Comparison of ENCODE assay signal across 27 cellular contexts in the genomic region with DNA sequence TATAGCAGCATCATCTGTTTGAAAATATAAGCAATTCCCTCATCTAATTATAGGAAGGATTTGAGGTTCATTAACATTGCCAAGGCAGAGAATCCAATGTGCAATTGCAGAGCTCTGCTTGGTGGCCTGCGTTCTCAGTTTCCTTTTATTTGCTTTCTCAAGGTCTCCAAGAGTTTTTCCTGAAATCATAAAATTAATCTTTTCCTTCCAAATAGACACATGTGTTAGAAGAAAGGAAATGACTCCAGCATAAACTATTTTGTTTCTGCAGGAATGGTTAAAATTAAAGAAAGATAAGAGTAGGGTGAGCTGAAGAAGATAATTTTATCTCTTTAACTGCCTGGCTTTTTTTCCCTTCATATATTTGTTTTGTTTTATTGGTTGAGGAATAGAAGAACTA.
A peak's percentile ranks its signal among the peaks of the same experiment; 100 is the strongest.
DNase-seq lines count a peak whose midpoint lies in the region; ATAC-seq, FAIRE-seq and TF ChIP-seq lines count a peak whose summit lies in the region.
"Had no signal": no experiment of that assay in that cellular context is flagged by ENCODE, and none has a peak within 500 bp of the region (broad histone marks: within the 10 kb centered on the region; RNA-seq: fewer than 3 reads in every experiment).

No MANE protein-coding gene starts in this region.

- TF ChIP-seq CTCF in PC-3 (conservative IDR thresholded peaks at IDR 0.05; ENCODE audit: low read depth, low read length), result no peak
- TF ChIP-seq CTCF in endothelial cell of umbilical vein (IDR thresholded peaks at IDR 0.05; ENCODE audit: extremely low read depth in 1 of 2, insufficient read depth in 1 of 2, low read depth in 1 of 2, low read length in 2 of 2), result no peak
- no peak for TF ChIP-seq CTCF in neural cell (IDR thresholded peaks at IDR 0.05; ENCODE audit: poor library complexity, severe bottlenecking)

- H3K4me1 ChIP-seq in PC-3 (ENCODE audit: insufficient read depth, low read length) (peaks cover 3% of the 10 kb centered on the region; the same call in 1 of the 2 replicates), endothelial cell of umbilical vein (ENCODE audit: control insufficient read depth, extremely low read depth, insufficient read depth, low read length) (peaks cover 60% of the 10 kb centered on the region)
- H3K4me1 ChIP-seq: colonic mucosa had no signal

- CTCF ChIA-PET in PC-3 (lab: Charles Lee), result no interaction called here
- CTCF ChIA-PET in endothelial cell of umbilical vein (lab: Charles Lee), result interaction anchor here (1.0 to 2.8 kb wide), 6 partner anchors 10 to 254 kb away, joined by 3 to 7 read pairs (median 4); a partner anchor contains a TSS
- CTCF ChIA-PET in activated CD4-positive, alpha-beta memory T cell treated with anti-CD3 and anti-CD28 coated beads for 36 hours (lab: Charles Lee), result no interaction called here

- H3K4me2 ChIP-seq in PC-3 (ENCODE audit: low read length) (no peak overlapping the region), endothelial cell of umbilical vein (ENCODE audit: insufficient read depth, low read length) (peak overlapping the region; percentile 66), neural cell (ENCODE audit: low read length) (peak overlapping the region; percentile 56)

- TF ChIP-seq RAD21 in neural cell (conservative IDR thresholded peaks at IDR 0.05), result no peak

- no peaks in the 10 kb centered on the region for H3K36me3 Mint-ChIP-seq in activated CD4-positive, alpha-beta memory T cell treated with anti-CD3 and anti-CD28 coated beads for 36 hours
- H3K36me3 Mint-ChIP-seq: naive B cell; stimulated activated naive B cell treated with anti-CD40 and anti-IgM and Interleukin-4, amounts not matched to agents 10 μg/mL and 1 μg/mL and 100 μg/mL, for 72 hours; T-cell had no signal

- TF ChIP-seq EP300 in neural cell (conservative IDR thresholded peaks at IDR 0.05; ENCODE audit: poor library complexity, severe bottlenecking), result no peak

- no peak overlapping the region for H3K4me3 Mint-ChIP-seq in activated CD4-positive, alpha-beta memory T cell treated with anti-CD3 and anti-CD28 coated beads for 36 hours
- H3K4me3 Mint-ChIP-seq: activated CD4-positive, alpha-beta T cell treated with anti-CD3 and anti-CD28 coated beads for 36 hours; activated T-cell treated with anti-CD3 and anti-CD28 coated beads, Interleukin-2, amount 50 U/mL, for 4 hours; effector memory CD8-positive, alpha-beta T cell; H9; naive B cell; stimulated activated naive B cell treated with anti-CD40 and anti-IgM and Interleukin-4, amounts not matched to agents 10 μg/mL and 1 μg/mL and 100 μg/mL, for 72 hours; T-cell had no signal

- H3K27me3 ChIP-seq in PC-3 (ENCODE audit: low read length) (no peaks in the 10 kb centered on the region), endothelial cell of umbilical vein (ENCODE audit: control insufficient read depth in 2 of 2, insufficient read depth in 2 of 2, low read length in 2 of 2) (no peaks in the 10 kb centered on the region), neural cell (ENCODE audit: insufficient read depth, low read depth, low read length) (no peaks in the 10 kb centered on the region)
- H3K27me3 ChIP-seq: colonic mucosa had no signal

- H3K4me3 ChIP-seq in PC-3 (ENCODE audit: low read length) (no peak overlapping the region), endothelial cell of umbilical vein (replicated peaks in 1 of 3; ENCODE audit: insufficient read depth in 1 of 3, low read depth in 1 of 3, low read length in 3 of 3) (peak overlapping the region in 1 of 3 experiments; percentile 45), neural cell (ENCODE audit: low read length) (peak overlapping the region; percentile 30)
- H3K4me3 ChIP-seq: colonic mucosa had no signal

- TF ChIP-seq POLR2A in endothelial cell of umbilical vein (IDR thresholded peaks at IDR 0.05; ENCODE audit: low read depth, low read length), result no peak

- DNase-seq in ELR (ENCODE audit: low read depth), result peak; percentile 17
- no peak for DNase-seq in PC-3
- DNase-seq in endothelial cell of umbilical vein (ENCODE audit: low read depth, low spot score), result peak; percentile 88
- DNase-seq in activated CD4-positive, alpha-beta memory T cell treated with anti-CD3 and anti-CD28 coated beads for 36 hours, result no peak
- DNase-seq in activated CD4-positive, CD25-positive, alpha-beta regulatory T cell (lab: John Stamatoyannopoulos, UW), result no peak
- no peak for DNase-seq in NCI-H345 treated with DMSO at 0.1 percent for 48 hours (lab: John Stamatoyannopoulos, UW; ENCODE audit: unreplicated experiment)
- DNase-seq: activated CD4-positive, alpha-beta T cell treated with anti-CD3 and anti-CD28 coated beads for 36 hours; activated naive CD4-positive, alpha-beta T cell; activated T-cell treated with anti-CD3 and anti-CD28 coated beads, Interleukin-2, amount 50 U/mL, for 4 hours; colonic mucosa; effector memory CD8-positive, alpha-beta T cell; H9; Kasumi-1; naive B cell; NCI-H1694; NCI-H526 treated with DMSO at 0.1 percent for 48 hours; right cardiac atrium; SHP77; stimulated activated CD4-positive, alpha-beta T cell treated with anti-CD3 and anti-CD28 coated beads, Interleukin-12 subunit alpha, Interleukin-12 subunit beta, amount 100 ng/mL, for 4 hours; stimulated activated CD4-positive, alpha-beta T cell treated with anti-CD3 and anti-CD28 coated beads, Interleukin-4, amount 100 ng/mL, for 24 hours; stimulated activated naive B cell treated with anti-CD40 and anti-IgM and Interleukin-4, amounts not matched to agents 10 μg/mL and 1 μg/mL and 100 μg/mL, for 72 hours; T-cell had no signal

- H3K9me2 ChIP-seq in PC-3 (replicated peaks; ENCODE audit: low read length), result no peaks in the 10 kb centered on the region
- no peaks in the 10 kb centered on the region for H3K9me2 ChIP-seq in neural cell (ENCODE audit: insufficient read depth, low read length)

- H3K27me3 Mint-ChIP-seq in activated CD4-positive, alpha-beta memory T cell treated with anti-CD3 and anti-CD28 coated beads for 36 hours, result no peaks in the 10 kb centered on the region
- H3K27me3 Mint-ChIP-seq: activated CD4-positive, alpha-beta T cell treated with anti-CD3 and anti-CD28 coated beads for 36 hours; effector memory CD8-positive, alpha-beta T cell; naive B cell; stimulated activated naive B cell treated with anti-CD40 and anti-IgM and Interleukin-4, amounts not matched to agents 10 μg/mL and 1 μg/mL and 100 μg/mL, for 72 hours; T-cell had no signal

- H3K36me3 ChIP-seq in PC-3 (ENCODE audit: low read depth, low read length) (no peaks in the 10 kb centered on the region), endothelial cell of umbilical vein (ENCODE audit: control insufficient read depth in 2 of 2, extremely low read depth in 1 of 2, insufficient read depth in 2 of 2, low read length in 2 of 2) (no peaks in the 10 kb centered on the region), neural cell (ENCODE audit: insufficient read depth, low read length) (no peaks in the 10 kb centered on the region)
- H3K36me3 ChIP-seq: colonic mucosa had no signal

- H3F3A ChIP-seq in PC-3 (ENCODE audit: low read length, unreplicated experiment), result no peaks in the 10 kb centered on the region
- no peaks in the 10 kb centered on the region for H3F3A ChIP-seq in neural cell (ENCODE audit: insufficient read depth, low read length, poor library complexity, severe bottlenecking)

- H2AFZ ChIP-seq in PC-3 (ENCODE audit: low read length) (no peak overlapping the region), endothelial cell of umbilical vein (ENCODE audit: low read depth, low read length) (no peak overlapping the region), neural cell (ENCODE audit: low read depth, low read length) (no peak overlapping the region)

- dilution Hi-C loops in endothelial cell of umbilical vein (cut with MboI; ENCODE audit: extremely low pct_ligation_motif_present, low sequenced_read_pairs), result no loop called here

- H3K9ac ChIP-seq in PC-3 (ENCODE audit: low read length), result no peak overlapping the region
- H3K9ac ChIP-seq in endothelial cell of umbilical vein (replicated peaks; ENCODE audit: extremely low read depth, insufficient read depth, low read length), result peak overlapping the region; percentile 74
- H3K9ac ChIP-seq in neural cell (ENCODE audit: low read length), result no peak overlapping the region

- no peaks in the 10 kb centered on the region for H3K79me2 ChIP-seq in PC-3 (ENCODE audit: low read length)
- H3K79me2 ChIP-seq in endothelial cell of umbilical vein (ENCODE audit: control insufficient read depth, insufficient read depth, low read length), result no peaks in the 10 kb centered on the region
- no peaks in the 10 kb centered on the region for H3K79me2 ChIP-seq in neural cell (replicated peaks; ENCODE audit: insufficient read depth, low read length)

- BruUV-seq in PC-3 (replicated peaks; lab: Mats Ljungman, UMichigan) (no TSS peak), endothelial cell of umbilical vein (replicated peaks; lab: Mats Ljungman, UMichigan) (no TSS peak)

- no peaks in the 10 kb centered on the region for H4K20me1 ChIP-seq in PC-3 (ENCODE audit: low read length)
- H4K20me1 ChIP-seq in endothelial cell of umbilical vein (replicated peaks; ENCODE audit: control insufficient read depth, extremely low read depth, insufficient read depth, low read length), result no peaks in the 10 kb centered on the region
- H4K20me1 ChIP-seq in neural cell (ENCODE audit: insufficient read depth), result no peaks in the 10 kb centered on the region

- H3K9me3 Mint-ChIP-seq in activated CD4-positive, alpha-beta memory T cell treated with anti-CD3 and anti-CD28 coated beads for 36 hours, result no peaks in the 10 kb centered on the region
- H3K9me3 Mint-ChIP-seq: activated T-cell treated with anti-CD3 and anti-CD28 coated beads, Interleukin-2, amount 50 U/mL, for 4 hours; H9; naive B cell; stimulated activated naive B cell treated with anti-CD40 and anti-IgM and Interleukin-4, amounts not matched to agents 10 μg/mL and 1 μg/mL and 100 μg/mL, for 72 hours; T-cell had no signal

- peak; percentile 19; the same call in 1 of the 2 replicates for ATAC-seq in PC-3
- ATAC-seq: activated CD4-positive, alpha-beta T cell treated with anti-CD3 and anti-CD28 coated beads for 36 hours; activated T-cell treated with anti-CD3 and anti-CD28 coated beads, Interleukin-2, amount 50 U/mL, for 4 hours; effector memory CD8-positive, alpha-beta T cell; right cardiac atrium; stimulated activated naive B cell treated with anti-CD40 and anti-IgM and Interleukin-4, amounts not matched to agents 10 μg/mL and 1 μg/mL and 100 μg/mL, for 72 hours; T-cell had no signal

- POLR2A ChIA-PET in PC-3 (lab: Charles Lee; ENCODE audit: unreplicated experiment) (no interaction called here), endothelial cell of umbilical vein (lab: Charles Lee) (interaction anchor here (0.5 kb wide), 1 partner anchor 8 kb away, joined by 5 read pairs; no protein-coding TSS in a partner anchor)
- POLR2A ChIA-PET in activated CD4-positive, alpha-beta memory T cell treated with anti-CD3 and anti-CD28 coated beads for 36 hours (lab: Charles Lee), result no interaction called here

- H3K27ac Mint-ChIP-seq in activated CD4-positive, alpha-beta memory T cell treated with anti-CD3 and anti-CD28 coated beads for 36 hours, result no peak overlapping the region
- H3K27ac Mint-ChIP-seq: activated CD4-positive, alpha-beta T cell treated with anti-CD3 and anti-CD28 coated beads for 36 hours; effector memory CD8-positive, alpha-beta T cell; H9; naive B cell; stimulated activated naive B cell treated with anti-CD40 and anti-IgM and Interleukin-4, amounts not matched to agents 10 μg/mL and 1 μg/mL and 100 μg/mL, for 72 hours; T-cell had no signal

- H3K4me1 Mint-ChIP-seq in activated CD4-positive, alpha-beta memory T cell treated with anti-CD3 and anti-CD28 coated beads for 36 hours (ENCODE audit: low read depth), result no peaks in the 10 kb centered on the region
- H3K4me1 Mint-ChIP-seq: activated CD4-positive, alpha-beta T cell treated with anti-CD3 and anti-CD28 coated beads for 36 hours; naive B cell; stimulated activated naive B cell treated with anti-CD40 and anti-IgM and Interleukin-4, amounts not matched to agents 10 μg/mL and 1 μg/mL and 100 μg/mL, for 72 hours; T-cell had no signal

- intact Hi-C loops in PC-3 (cut with micrococcal nuclease), result no loop called here
- intact Hi-C loops in endothelial cell of umbilical vein (cut with micrococcal nuclease), result loop anchor here (1.0 to 5.0 kb wide), 8 partner anchors 8 to 383 kb away; a partner anchor contains a TSS
- intact Hi-C loops in activated CD4-positive, alpha-beta memory T cell treated with anti-CD3 and anti-CD28 coated beads for 36 hours (cut with micrococcal nuclease), result no loop called here

- peak; percentile 78 for FAIRE-seq in endothelial cell of umbilical vein (lab: Jason Lieb, UNC)
- FAIRE-seq: bronchial epithelial cell, urothelium cell line had no signal

- H3K27ac ChIP-seq in PC-3 (ENCODE audit: low read length), result 0 out of 2 replicates have a peak overlapping the region, but pooled peaks have one; percentile 17
- peak overlapping the region; percentile 83 for H3K27ac ChIP-seq in endothelial cell of umbilical vein (ENCODE audit: insufficient read depth, low read depth, low read length)
- H3K27ac ChIP-seq in neural cell (ENCODE audit: low read length), result no peak overlapping the region
- H3K27ac ChIP-seq: C4-2B, HL-60 had no signal

- H3K9me3 ChIP-seq in PC-3 (ENCODE audit: low read length) (no peaks in the 10 kb centered on the region), endothelial cell of umbilical vein (replicated peaks; ENCODE audit: control insufficient read depth, insufficient read depth, low read length) (no peaks in the 10 kb centered on the region), neural cell (ENCODE audit: low read length) (no peaks in the 10 kb centered on the region)
- H3K9me3 ChIP-seq: colonic mucosa had no signal

- no peaks in the 10 kb centered on the region for H3K9me1 ChIP-seq in endothelial cell of umbilical vein (replicated peaks; ENCODE audit: control insufficient read depth, extremely low read depth, insufficient read depth, low read length)

Comparison
In these comparisons a context has a peak if more than half of its experiments do, and no peak if none do; other contexts are left out.
1. DNase-seq: peak in ELR (single experiment) and endothelial cell of umbilical vein (single experiment); none in PC-3 (single experiment), activated CD4-positive, alpha-beta memory T cell treated with anti-CD3 and anti-CD28 coated beads for 36 hours (single experiment), activated CD4-positive, CD25-positive, alpha-beta regulatory T cell (0 of 4) and NCI-H345 treated with DMSO at 0.1 percent for 48 hours (single experiment).